ENCODE assay signal across 23 cellular contexts in the genomic region with DNA sequence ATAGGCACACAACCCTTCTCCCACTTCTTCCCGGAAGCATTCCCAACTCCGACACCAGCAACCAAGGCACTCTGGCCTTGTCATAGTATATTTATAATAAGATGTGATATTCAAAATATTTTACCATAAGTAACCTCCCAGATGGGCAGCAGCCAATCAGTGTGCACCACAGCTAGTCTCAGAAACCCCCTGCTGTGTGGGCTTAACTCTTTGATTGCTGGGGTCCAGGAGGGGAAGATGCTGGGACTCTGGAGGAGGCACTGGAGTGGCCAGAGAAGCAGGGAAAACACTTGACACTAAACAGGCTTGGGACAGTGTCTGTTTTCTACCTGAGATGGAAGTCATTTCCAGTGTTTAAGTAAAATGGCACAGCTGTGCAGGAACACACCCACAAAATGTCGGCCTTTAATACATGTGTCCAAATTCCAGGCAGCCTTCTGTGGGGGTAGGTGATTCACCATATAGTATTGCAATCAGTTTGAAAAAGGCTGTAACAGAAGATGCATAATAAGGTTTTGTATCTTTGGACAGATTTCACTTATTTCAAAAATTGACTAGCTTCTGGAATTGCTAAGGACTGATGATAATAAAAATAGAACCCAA.
DNase-seq lines count a peak whose midpoint lies in the region; ATAC-seq and TF ChIP-seq lines count a peak whose summit lies in the region.
"Had no signal": no experiment of that assay in that cellular context is flagged by ENCODE, and none has a peak within 500 bp of the region (broad histone marks: within the 10 kb centered on the region; RNA-seq: fewer than 3 reads in every experiment).

No MANE protein-coding gene starts in this region.

- no peaks in the 10 kb centered on the region for H3K27me3 ChIP-seq in Panc1 (ENCODE audit: control insufficient read depth, insufficient read depth, low read length)
- no peaks in the 10 kb centered on the region for H3K27me3 ChIP-seq in ovary
- H3K27me3 ChIP-seq: breast epithelium, pancreas, upper lobe of left lung had no signal

- H3K36me3 ChIP-seq in Panc1 (ENCODE audit: control insufficient read depth, insufficient read depth, low read length) (no peaks in the 10 kb centered on the region; the same call in 1 of the 2 replicates), ovary (no peaks in the 10 kb centered on the region)
- H3K36me3 ChIP-seq: breast epithelium, pancreas, upper lobe of left lung had no signal

- intact Hi-C loops in Panc1 (cut with micrococcal nuclease; ENCODE audit: unreplicated experiment) (no loop called here), ovary (cut with DNase I) (loop anchor here in 1 of 4 donors (5.0 kb wide), 1 partner anchor 36 kb away; no protein-coding TSS in a partner anchor)

- DNase-seq in Daoy (ENCODE audit: low read depth) = peak; percentile 12
- no peak for DNase-seq in Panc1 (ENCODE audit: low read depth, low spot score)
- DNase-seq in endothelial cell (ENCODE audit: low spot score) = no peak
- no peak for DNase-seq in neural crest cell (ENCODE audit: low read depth, low spot score)
- DNase-seq in ureter (ENCODE audit: low spot score) = no peak
- no peak for DNase-seq in inferior parietal cortex (ENCODE audit: extremely low spot score)
- DNase-seq in ovary = no peak
- DNase-seq: ACHN; activated CD8-positive, alpha-beta memory T cell treated with anti-CD3 and anti-CD28 coated beads, Interleukin-2, amount 50 U/mL, for 4 hours; activated naive CD8-positive, alpha-beta T cell treated with anti-CD3 and anti-CD28 coated beads, Interleukin-2, amount 10 ng/mL, durations not matched to agents 7 days and 5 days; Calu3; dermis blood vessel endothelial cell; KG1; MV-4-11; naive B cell; NCI-H2171; NCI-H524 treated with DMSO at 0.1 percent for 48 hours; pancreas; stimulated activated CD8-positive, alpha-beta memory T cell treated with anti-CD3 and anti-CD28 coated beads, Interleukin-4, amount 100 ng/mL, for 48 hours; upper lobe of left lung had no signal

- H3K4me1 Mint-ChIP-seq in endothelial cell (ENCODE audit: unreplicated experiment) (peaks cover 55% of the 10 kb centered on the region), neural crest cell (peaks cover 20% of the 10 kb centered on the region)
- H3K4me1 Mint-ChIP-seq: activated naive CD8-positive, alpha-beta T cell treated with anti-CD3 and anti-CD28 coated beads, Interleukin-2, amount 10 ng/mL, durations not matched to agents 7 days and 5 days had no signal

- H3K4me1 ChIP-seq in Panc1 (ENCODE audit: control insufficient read depth, insufficient read depth, low read length) = peaks cover 89% of the 10 kb centered on the region
- H3K4me1 ChIP-seq in ovary (ENCODE audit: insufficient read depth) = peaks cover 14% of the 10 kb centered on the region
- H3K4me1 ChIP-seq: breast epithelium had no signal

- H3K9me3 Mint-ChIP-seq in endothelial cell (ENCODE audit: unreplicated experiment) = peaks cover 5% of the 10 kb centered on the region
- no peaks in the 10 kb centered on the region for H3K9me3 Mint-ChIP-seq in neural crest cell
- H3K9me3 Mint-ChIP-seq: activated naive CD8-positive, alpha-beta T cell treated with anti-CD3 and anti-CD28 coated beads, Interleukin-2, amount 10 ng/mL, durations not matched to agents 7 days and 5 days; naive B cell; T-helper 2 cell treated with Interferon-gamma antibody and Interleukin-4, amounts not matched to agents 5 μg/mL and 100 μg/mL, for 36 hours had no signal

- no peak for TF ChIP-seq EP300 in ovary (IDR thresholded peaks at IDR 0.05)

- CTCF ChIA-PET in Panc1 (lab: Charles Lee) = no interaction called here

- H3K4me3 ChIP-seq in Panc1 (ENCODE audit: low read depth in 2 of 2, low read length in 2 of 2) (no peak overlapping the region), ovary (no peak overlapping the region)
- H3K4me3 ChIP-seq: breast epithelium, pancreas, upper lobe of left lung had no signal

- H3K27ac Mint-ChIP-seq in endothelial cell (ENCODE audit: unreplicated experiment) (peak overlapping the region; percentile 37), neural crest cell (ENCODE audit: unreplicated experiment) (peak overlapping the region; percentile 39)
- H3K27ac Mint-ChIP-seq: activated naive CD8-positive, alpha-beta T cell treated with anti-CD3 and anti-CD28 coated beads, Interleukin-2, amount 10 ng/mL, durations not matched to agents 7 days and 5 days; T-helper 2 cell treated with Interferon-gamma antibody and Interleukin-4, amounts not matched to agents 5 μg/mL and 100 μg/mL, for 36 hours had no signal

- POLR2A ChIA-PET in Panc1 (lab: Charles Lee) = interaction anchor here (0.6 kb wide), 1 partner anchor 83 kb away, joined by 3 read pairs; no protein-coding TSS in a partner anchor

- WGBS in ovary, 3 donors = 72 to 88% (median 81%) methylated on average over 3 of the region's 3 CpGs

- peaks cover 28% of the 10 kb centered on the region for H3K36me3 Mint-ChIP-seq in endothelial cell (ENCODE audit: low read depth, unreplicated experiment)
- H3K36me3 Mint-ChIP-seq in neural crest cell (ENCODE audit: low read depth) = no peaks in the 10 kb centered on the region
- H3K36me3 Mint-ChIP-seq: activated naive CD8-positive, alpha-beta T cell treated with anti-CD3 and anti-CD28 coated beads, Interleukin-2, amount 10 ng/mL, durations not matched to agents 7 days and 5 days; naive B cell had no signal

- TF ChIP-seq CTCF in Panc1 (IDR thresholded peaks at IDR 0.05) (no peak), endothelial cell (IDR thresholded peaks at IDR 0.05; ENCODE audit: unreplicated experiment) (no peak), neural crest cell (conservative IDR thresholded peaks at IDR 0.05) (no peak), ovary (IDR thresholded peaks at IDR 0.05) (no peak)

- H3K27ac ChIP-seq in Panc1 (ENCODE audit: low read length) (peak overlapping the region; percentile 100), ovary (no peak overlapping the region)
- H3K27ac ChIP-seq: breast epithelium, pancreas, upper lobe of left lung had no signal

- H3K27me3 Mint-ChIP-seq in endothelial cell (ENCODE audit: unreplicated experiment) (peaks cover 1% of the 10 kb centered on the region), neural crest cell (ENCODE audit: low read depth) (no peaks in the 10 kb centered on the region)
- H3K27me3 Mint-ChIP-seq: activated naive CD8-positive, alpha-beta T cell treated with anti-CD3 and anti-CD28 coated beads, Interleukin-2, amount 10 ng/mL, durations not matched to agents 7 days and 5 days; naive B cell had no signal

- in situ Hi-C loops in Panc1 (cut with HindIII; ENCODE audit: low pct_unique_long_range_greater_than_20kb, low sequenced_read_pairs) = no loop called here

- ATAC-seq in Panc1 (no peak), GM21825 (IDR thresholded peaks at IDR 0.05; ENCODE audit: unreplicated experiment) (no peak)
- ATAC-seq: pancreas had no signal

- no TSS peak for BruUV-seq in Panc1 (replicated peaks; lab: Mats Ljungman, UMichigan)

- no peak for TF ChIP-seq POLR2A in ovary (IDR thresholded peaks at IDR 0.05)

- H3K4me3 Mint-ChIP-seq in endothelial cell (ENCODE audit: unreplicated experiment) (no peak overlapping the region), neural crest cell (no peak overlapping the region)
- H3K4me3 Mint-ChIP-seq: activated naive CD8-positive, alpha-beta T cell treated with anti-CD3 and anti-CD28 coated beads, Interleukin-2, amount 10 ng/mL, durations not matched to agents 7 days and 5 days; T-helper 2 cell treated with Interferon-gamma antibody and Interleukin-4, amounts not matched to agents 5 μg/mL and 100 μg/mL, for 36 hours had no signal

- H3K9me3 ChIP-seq in Panc1 (ENCODE audit: control insufficient read depth, insufficient read depth, low read depth, low read length) (no peaks in the 10 kb centered on the region), ovary (no peaks in the 10 kb centered on the region)
- H3K9me3 ChIP-seq: breast epithelium, pancreas, upper lobe of left lung had no signal
